Comparison of ENCODE assay signal across 23 cellular contexts in the genomic region with DNA sequence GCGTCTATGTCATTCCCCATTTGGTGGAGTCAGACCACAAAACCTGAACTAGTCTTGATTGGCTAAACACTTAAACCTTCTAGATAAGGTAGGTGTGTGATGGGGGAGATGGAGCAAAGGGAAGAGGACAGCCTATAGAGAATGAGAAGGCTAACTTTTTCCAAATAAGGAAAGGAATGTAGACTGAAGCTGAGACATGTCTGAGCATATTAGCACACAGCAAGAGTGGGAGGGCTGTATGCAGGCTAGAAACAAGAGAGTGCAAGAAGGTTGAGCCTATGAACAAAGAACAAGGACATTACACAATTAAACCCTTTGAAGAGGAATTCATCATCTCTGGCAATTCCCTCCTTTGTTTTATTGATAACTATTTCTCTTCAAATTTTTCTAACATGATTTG.
"Had no signal": no experiment of that assay in that cellular context is flagged by ENCODE, and none has a peak within 500 bp of the region (broad histone marks: within the 10 kb centered on the region; RNA-seq: fewer than 3 reads in every experiment).

No MANE protein-coding gene starts in this region.

- H3K9me3 ChIP-seq: body of pancreas, gastrocnemius medialis, thoracic aorta, upper lobe of left lung had no signal

- H3K4me3 ChIP-seq: body of pancreas, esophagus squamous epithelium, gastrocnemius medialis, skin epidermis, thoracic aorta, upper lobe of left lung had no signal

- H3K36me3 ChIP-seq: esophagus squamous epithelium, gastrocnemius medialis, thoracic aorta, upper lobe of left lung had no signal

- H3K4me1 ChIP-seq: body of pancreas, esophagus squamous epithelium, gastrocnemius medialis, upper lobe of left lung had no signal

- H3K27me3 ChIP-seq: body of pancreas, esophagus squamous epithelium, gastrocnemius medialis, upper lobe of left lung had no signal

- FAIRE-seq: endothelial cell of umbilical vein, kidney had no signal

- H3K27ac ChIP-seq: body of pancreas, esophagus squamous epithelium, gastrocnemius medialis, skin epidermis, thoracic aorta, upper lobe of left lung had no signal

- DNase-seq: activated CD4-positive, alpha-beta memory T cell treated with anti-CD3 and anti-CD28 coated beads, Interleukin-2, amount 10 ng/mL, durations not matched to agents 7 days and 5 days; activated CD4-positive, alpha-beta T cell treated with anti-CD3 and anti-CD28 coated beads for 1 hour; activated CD4-positive, alpha-beta T cell treated with anti-CD3 and anti-CD28 coated beads, Interleukin-2, amount 10 ng/mL, durations not matched to agents 7 days and 5 days; activated CD8-positive, alpha-beta memory T cell treated with anti-CD3 and anti-CD28 coated beads, Interleukin-2, amount 50 U/mL, for 48 hours; activated naive CD4-positive, alpha-beta T cell; activated T-cell treated with anti-CD3 and anti-CD28 coated beads, Interleukin-2, amount 50 U/mL, for 4 hours; anterior cingulate cortex; body of pancreas; caudate nucleus; cortex of kidney; effector memory CD8-positive, alpha-beta T cell; esophagus squamous epithelium; gastrocnemius medialis; glutamatergic neuron; kidney; left colon; naive thymus-derived CD8-positive, alpha-beta T cell; stimulated activated CD4-positive, alpha-beta T cell treated with anti-CD3 and anti-CD28 coated beads, Interleukin-4, amount 100 ng/mL, for 24 hours; T-helper 2 cell; upper lobe of left lung had no signal
